ENCODE assay signal across 25 cellular contexts in genomic region chr2:199929257-199929656, GRCh38. TPM values are rescaled to one million over a fixed set of nuclear protein-coding genes. Genes with fewer than 3 reads are reported as not detected.
DNase-seq lines count a peak whose midpoint lies in the region; ATAC-seq and TF ChIP-seq lines count a peak whose summit lies in the region.
"Had no signal": no experiment of that assay in that cellular context is flagged by ENCODE, and none has a peak within 500 bp of the region (broad histone marks: within the 10 kb centered on the region; RNA-seq: fewer than 3 reads in every experiment).

No MANE protein-coding gene starts in this region.

- H4K20me1 ChIP-seq in GM23338 (replicated peaks; ENCODE audit: insufficient read depth) = peaks cover 6% of the 10 kb centered on the region; the same call in 1 of the 2 replicates

- no peak overlapping the region for H3K27ac Mint-ChIP-seq in activated CD4-positive, alpha-beta T cell treated with anti-CD3 and anti-CD28 coated beads, Interleukin-2, amount 10 ng/mL, durations not matched to agents 24 days and 14 days
- H3K27ac Mint-ChIP-seq in GM23338 = peak overlapping the region; percentile 72
- peak overlapping the region; percentile 41 to 45 for H3K27ac Mint-ChIP-seq in T-cell
- H3K27ac Mint-ChIP-seq in memory B cell = peak overlapping the region; percentile 48

- POLR2A ChIA-PET in T-cell (lab: Charles Lee) = interaction anchor here in 1 of 2 donors (0.5 kb wide), 1 partner anchor 14 kb away, joined by 3 read pairs; no protein-coding TSS in a partner anchor

- H3K4me1 ChIP-seq in GM23338 (ENCODE audit: insufficient read depth) = peaks cover 31% of the 10 kb centered on the region
- H3K4me1 ChIP-seq: Peyer's patch had no signal

- H3K4me3 Mint-ChIP-seq in activated CD4-positive, alpha-beta T cell treated with anti-CD3 and anti-CD28 coated beads, Interleukin-2, amount 10 ng/mL, durations not matched to agents 24 days and 14 days = no peak overlapping the region
- H3K4me3 Mint-ChIP-seq in GM23338 (no peak overlapping the region), T-cell (no peak overlapping the region), memory B cell (no peak overlapping the region)
- H3K4me3 Mint-ChIP-seq: CD4-positive, alpha-beta T cell had no signal

- peaks cover 45% of the 10 kb centered on the region for H3K36me3 Mint-ChIP-seq in activated CD4-positive, alpha-beta T cell treated with anti-CD3 and anti-CD28 coated beads, Interleukin-2, amount 10 ng/mL, durations not matched to agents 24 days and 14 days (ENCODE audit: low read depth)
- H3K36me3 Mint-ChIP-seq in GM23338 (ENCODE audit: low read depth) (peaks cover 49% of the 10 kb centered on the region; the same call in 2 of the 3 replicates), T-cell (peaks cover 30% of the 10 kb centered on the region), memory B cell (peaks cover 16% of the 10 kb centered on the region)

- intact Hi-C loops in activated CD4-positive, alpha-beta T cell treated with anti-CD3 and anti-CD28 coated beads, Interleukin-2, amount 10 ng/mL, durations not matched to agents 24 days and 14 days (cut with micrococcal nuclease) = no loop called here

- no peak overlapping the region for H3K4me2 ChIP-seq in GM23338
- H3K4me2 ChIP-seq: BLaER1, KMS-11 had no signal

- TF ChIP-seq CTCF in GM23338 (conservative IDR thresholded peaks at IDR 0.05; ENCODE audit: low read depth in 2 of 2) = no peak

- H3F3A ChIP-seq in GM23338 (replicated peaks; ENCODE audit: low read depth) = no peaks in the 10 kb centered on the region

- CTCF ChIA-PET in T-cell (lab: Charles Lee) = no interaction called here

- peak; percentile 38 for DNase-seq in activated CD4-positive, alpha-beta T cell treated with anti-CD3 and anti-CD28 coated beads, Interleukin-2, amount 10 ng/mL, durations not matched to agents 24 days and 14 days
- DNase-seq in activated CD4-positive, alpha-beta T cell treated with anti-CD3 and anti-CD28 coated beads, Interleukin-2, amount 50 U/mL, for 4 hours = no peak
- DNase-seq in GM23338 (ENCODE audit: low spot score) (peak; percentile 8), T-cell (no peak), memory B cell (ENCODE audit: low spot score in 2 of 2) (no peak), NCI-H1436 (lab: John Stamatoyannopoulos, UW) (no peak), SHP77 treated with DMSO at 0.1 percent for 48 hours (lab: John Stamatoyannopoulos, UW) (no peak), NCI-H226 (no peak)
- DNase-seq: ACHN; CD4-positive, alpha-beta T cell; COR-L47; DMS 273 treated with DMSO at 0.1 percent for 48 hours; H7; NCI-H1092 treated with DMSO at 0.1 percent for 48 hours; NCI-H146; NCI-H2029; NCI-H345; NCI-H524; NCI-H82; Peyer's patch; SJCRH30 had no signal

- no peaks in the 10 kb centered on the region for H3K9me3 Mint-ChIP-seq in activated CD4-positive, alpha-beta T cell treated with anti-CD3 and anti-CD28 coated beads, Interleukin-2, amount 10 ng/mL, durations not matched to agents 24 days and 14 days
- H3K9me3 Mint-ChIP-seq in GM23338 = no peaks in the 10 kb centered on the region
- H3K9me3 Mint-ChIP-seq in T-cell = no peaks in the 10 kb centered on the region
- no peaks in the 10 kb centered on the region for H3K9me3 Mint-ChIP-seq in memory B cell
- H3K9me3 Mint-ChIP-seq: CD4-positive, alpha-beta T cell had no signal

- H3K36me3 ChIP-seq in GM23338 (ENCODE audit: insufficient read depth) = no peaks in the 10 kb centered on the region; the same call in 1 of the 2 replicates

- H3K9me2 ChIP-seq in GM23338 (ENCODE audit: insufficient read depth) = no peaks in the 10 kb centered on the region

- no peak overlapping the region for H2AFZ ChIP-seq in GM23338

- H3K79me2 ChIP-seq in GM23338 (replicated peaks; ENCODE audit: insufficient read depth) = peaks cover 31% of the 10 kb centered on the region

- H3K27ac ChIP-seq in GM23338 (ENCODE audit: low read depth) = 0 out of 2 replicates have a peak overlapping the region, but pooled peaks have one; percentile 36
- H3K27ac ChIP-seq: 22Rv1, BLaER1, HL-60, KMS-11, Peyer's patch, SJCRH30 had no signal

- no peaks in the 10 kb centered on the region for H3K27me3 Mint-ChIP-seq in activated CD4-positive, alpha-beta T cell treated with anti-CD3 and anti-CD28 coated beads, Interleukin-2, amount 10 ng/mL, durations not matched to agents 24 days and 14 days
- H3K27me3 Mint-ChIP-seq in GM23338 (ENCODE audit: insufficient read depth, low read depth, poor library complexity) = peaks cover 5% of the 10 kb centered on the region
- H3K27me3 Mint-ChIP-seq in T-cell = no peaks in the 10 kb centered on the region
- H3K27me3 Mint-ChIP-seq in memory B cell = no peaks in the 10 kb centered on the region
- H3K27me3 Mint-ChIP-seq: CD4-positive, alpha-beta T cell had no signal

- H3K4me1 Mint-ChIP-seq in activated CD4-positive, alpha-beta T cell treated with anti-CD3 and anti-CD28 coated beads, Interleukin-2, amount 10 ng/mL, durations not matched to agents 24 days and 14 days = peaks cover 11% of the 10 kb centered on the region
- peaks cover 29% of the 10 kb centered on the region for H3K4me1 Mint-ChIP-seq in GM23338
- peaks cover 0 to 7% (median 5%) of the 10 kb centered on the region in 3 donors for H3K4me1 Mint-ChIP-seq in T-cell
- H3K4me1 Mint-ChIP-seq in memory B cell = peaks cover 2% of the 10 kb centered on the region

- peak; percentile 48 for ATAC-seq in GM23338
- no peak for ATAC-seq in T-cell (replicated peaks in 1 of 4)
- no peak for ATAC-seq in memory B cell (ENCODE audit: low read depth)

- H3K27me3 ChIP-seq in GM23338 (ENCODE audit: insufficient read depth) = no peaks in the 10 kb centered on the region
- H3K27me3 ChIP-seq: BLaER1, Peyer's patch, SJCRH30 had no signal

- H3K4me3 ChIP-seq in GM23338 = no peak overlapping the region
- H3K4me3 ChIP-seq: BLaER1, Peyer's patch, SJCRH30 had no signal

TF ChIP-seq in GM23338, 12 proteins besides CTCF, POLR2A, EP300 and RAD21:
- TF ChIP-seq JUNB (IDR thresholded peaks at IDR 0.05; ENCODE audit: unreplicated experiment) (no peak), CREB1 (CRISPR knock-in tag; IDR thresholded peaks at IDR 0.05; ENCODE audit: low read depth) (no peak), EZH2 (IDR thresholded peaks at IDR 0.05; ENCODE audit: low read depth, unreplicated experiment) (no peak), ZNF331 (CRISPR knock-in tag; IDR thresholded peaks at IDR 0.05; ENCODE audit: low read depth) (no peak), STAT1 (IDR thresholded peaks at IDR 0.05; ENCODE audit: unreplicated experiment) (no peak), EZH2phosphoT487 (IDR thresholded peaks at IDR 0.05; ENCODE audit: unreplicated experiment) (no peak)
- TF ChIP-seq, protein P1, sequence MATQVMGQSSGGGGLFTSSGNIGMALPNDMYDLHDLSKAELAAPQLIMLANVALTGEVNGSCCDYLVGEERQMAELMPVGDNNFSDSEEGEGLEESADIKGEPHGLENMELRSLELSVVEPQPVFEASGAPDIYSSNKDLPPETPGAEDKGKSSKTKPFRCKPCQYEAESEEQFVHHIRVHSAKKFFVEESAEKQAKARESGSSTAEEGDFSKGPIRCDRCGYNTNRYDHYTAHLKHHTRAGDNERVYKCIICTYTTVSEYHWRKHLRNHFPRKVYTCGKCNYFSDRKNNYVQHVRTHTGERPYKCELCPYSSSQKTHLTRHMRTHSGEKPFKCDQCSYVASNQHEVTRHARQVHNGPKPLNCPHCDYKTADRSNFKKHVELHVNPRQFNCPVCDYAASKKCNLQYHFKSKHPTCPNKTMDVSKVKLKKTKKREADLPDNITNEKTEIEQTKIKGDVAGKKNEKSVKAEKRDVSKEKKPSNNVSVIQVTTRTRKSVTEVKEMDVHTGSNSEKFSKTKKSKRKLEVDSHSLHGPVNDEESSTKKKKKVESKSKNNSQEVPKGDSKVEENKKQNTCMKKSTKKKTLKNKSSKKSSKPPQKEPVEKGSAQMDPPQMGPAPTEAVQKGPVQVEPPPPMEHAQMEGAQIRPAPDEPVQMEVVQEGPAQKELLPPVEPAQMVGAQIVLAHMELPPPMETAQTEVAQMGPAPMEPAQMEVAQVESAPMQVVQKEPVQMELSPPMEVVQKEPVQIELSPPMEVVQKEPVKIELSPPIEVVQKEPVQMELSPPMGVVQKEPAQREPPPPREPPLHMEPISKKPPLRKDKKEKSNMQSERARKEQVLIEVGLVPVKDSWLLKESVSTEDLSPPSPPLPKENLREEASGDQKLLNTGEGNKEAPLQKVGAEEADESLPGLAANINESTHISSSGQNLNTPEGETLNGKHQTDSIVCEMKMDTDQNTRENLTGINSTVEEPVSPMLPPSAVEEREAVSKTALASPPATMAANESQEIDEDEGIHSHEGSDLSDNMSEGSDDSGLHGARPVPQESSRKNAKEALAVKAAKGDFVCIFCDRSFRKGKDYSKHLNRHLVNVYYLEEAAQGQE (IDR thresholded peaks at IDR 0.05; ENCODE audit: unreplicated experiment) = no peak
- TF ChIP-seq, protein P2, sequence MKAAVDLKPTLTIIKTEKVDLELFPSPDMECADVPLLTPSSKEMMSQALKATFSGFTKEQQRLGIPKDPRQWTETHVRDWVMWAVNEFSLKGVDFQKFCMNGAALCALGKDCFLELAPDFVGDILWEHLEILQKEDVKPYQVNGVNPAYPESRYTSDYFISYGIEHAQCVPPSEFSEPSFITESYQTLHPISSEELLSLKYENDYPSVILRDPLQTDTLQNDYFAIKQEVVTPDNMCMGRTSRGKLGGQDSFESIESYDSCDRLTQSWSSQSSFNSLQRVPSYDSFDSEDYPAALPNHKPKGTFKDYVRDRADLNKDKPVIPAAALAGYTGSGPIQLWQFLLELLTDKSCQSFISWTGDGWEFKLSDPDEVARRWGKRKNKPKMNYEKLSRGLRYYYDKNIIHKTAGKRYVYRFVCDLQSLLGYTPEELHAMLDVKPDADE (IDR thresholded peaks at IDR 0.05) = no peak

RNA-seq across cellular contexts. Expression of gene C2orf69, which starts 18.2 kb away (rescaled TPM):
- total RNA-seq in activated CD4-positive, alpha-beta T cell treated with anti-CD3 and anti-CD28 coated beads, Interleukin-2, amount 10 ng/mL, durations not matched to agents 24 days and 14 days = 17.1 and 17.4 TPM in 2 replicates
- total RNA-seq in GM23338 (2014; rRNA removed; shearing (Covaris generic)) = 36.6 and 39.2 TPM in 2 replicates
- polyA plus RNA-seq in GM23338 (2016; fragmentation: Nextera tagmentation; extraction: Ambion mirVana) = 31.2 and 33.4 TPM in 2 replicates
- total RNA-seq in T-cell = 10 to 100 TPM; 12.3 to 12.9 (median 12.6) TPM

RNA-seq across cellular contexts. Expression of gene TYW5, which starts 26.0 kb away (rescaled TPM):
- total RNA-seq in activated CD4-positive, alpha-beta T cell treated with anti-CD3 and anti-CD28 coated beads, Interleukin-2, amount 10 ng/mL, durations not matched to agents 24 days and 14 days = 10.9 and 11.7 TPM in 2 replicates
- total RNA-seq in GM23338 (2014; rRNA removed; shearing (Covaris generic)) = 18.4 and 19.6 TPM in 2 replicates
- polyA plus RNA-seq in GM23338 (2016; fragmentation: Nextera tagmentation; extraction: Ambion mirVana) = 10.6 and 12.4 TPM in 2 replicates
- total RNA-seq in T-cell = 10 to 100 TPM in 2 of 5 donors, 1 to 10 TPM in 3; 7.9 to 13.1 (median 9.4) TPM

RNA-seq across cellular contexts. Expression of gene MAIP1, which starts 26.1 kb away (rescaled TPM):
- total RNA-seq in activated CD4-positive, alpha-beta T cell treated with anti-CD3 and anti-CD28 coated beads, Interleukin-2, amount 10 ng/mL, durations not matched to agents 24 days and 14 days = 27.9 and 29.6 TPM in 2 replicates
- total RNA-seq in GM23338 (2014; rRNA removed; shearing (Covaris generic)) = 36.0 and 59.0 TPM in 2 replicates
- 34.0 and 41.9 TPM in 2 replicates for polyA plus RNA-seq in GM23338 (2016; fragmentation: Nextera tagmentation; extraction: Ambion mirVana)
- 10 to 100 TPM; 13.9 to 29.6 (median 14.7) TPM for total RNA-seq in T-cell

Comparison
In these comparisons a context has a peak if more than half of its experiments do, and no peak if none do; other contexts are left out.
1. DNase-seq: peak in activated CD4-positive, alpha-beta T cell treated with anti-CD3 and anti-CD28 coated beads, Interleukin-2, amount 10 ng/mL, durations not matched to agents 24 days and 14 days (single experiment) and GM23338 (single experiment); none in activated CD4-positive, alpha-beta T cell treated with anti-CD3 and anti-CD28 coated beads, Interleukin-2, amount 50 U/mL, for 4 hours (0 of 2), T-cell (0 of 34), memory B cell (0 of 2), NCI-H1436 (single experiment), SHP77 treated with DMSO at 0.1 percent for 48 hours (single experiment) and NCI-H226 (single experiment).